In genomic region chr13:38674208-38674607, GRCh38 we compare ENCODE assay signal across 29 cellular contexts. TPM values are rescaled to one million over a fixed set of nuclear protein-coding genes. Genes with fewer than 3 reads are reported as not detected.
DNase-seq lines count a peak whose midpoint lies in the region; ATAC-seq, FAIRE-seq and TF ChIP-seq lines count a peak whose summit lies in the region.
"Had no signal": no experiment of that assay in that cellular context is flagged by ENCODE, and none has a peak within 500 bp of the region (broad histone marks: within the 10 kb centered on the region; RNA-seq: fewer than 3 reads in every experiment).

No MANE protein-coding gene starts in this region.

- no peak overlapping the region for H3K18ac ChIP-seq in H1 (ENCODE audit: extremely low read depth, low read length)
- no peak overlapping the region for H3K18ac ChIP-seq in mesendoderm (ENCODE audit: low read length)

- intact Hi-C loops in MCF 10A (cut with micrococcal nuclease) (no loop called here), breast epithelium (cut with DNase I; ENCODE audit: low total_unique reads) (no loop called here)

- H2BK12ac ChIP-seq in H1 (ENCODE audit: low read depth, low read length), result no peak overlapping the region

- H3K36me3 Mint-ChIP-seq in MCF 10A (ENCODE audit: insufficient read depth, unreplicated experiment), result no peaks in the 10 kb centered on the region
- H3K36me3 Mint-ChIP-seq: CD4-positive, alpha-beta memory T cell had no signal

- H3K9me3 ChIP-seq in breast epithelium (no peaks in the 10 kb centered on the region), H1 (ENCODE audit: insufficient read depth in 2 of 2, low read depth in 1 of 2, low read length in 1 of 2) (no peaks in the 10 kb centered on the region)
- H3K9me3 ChIP-seq: BLaER1, MG63, Peyer's patch had no signal

- TF ChIP-seq RAD21 in H1 (IDR thresholded peaks at IDR 0.05 in 1 of 2, conservative IDR thresholded peaks at IDR 0.05 in 1 of 2; ENCODE audit: low read depth in 2 of 2, low read length in 2 of 2), result no peak

- no peak overlapping the region for H2BK15ac ChIP-seq in H1 (ENCODE audit: low read length)
- no peak overlapping the region for H2BK15ac ChIP-seq in mesendoderm (replicated peaks; ENCODE audit: low read depth)

- no peaks in the 10 kb centered on the region for H3K23me2 ChIP-seq in H1 (ENCODE audit: low read depth, low read length)

- POLR2A ChIA-PET in MCF 10A (lab: Yijun Ruan, JAX), result no interaction called here
- POLR2A ChIA-PET in H1 (lab: Charles Lee; ENCODE audit: partially characterized antibody), result no interaction called here

- H3K4me2 ChIP-seq in H1 (ENCODE audit: insufficient read depth in 1 of 2, low read depth in 2 of 2, low read length in 2 of 2) (no peak overlapping the region), mesendoderm (ENCODE audit: low read length) (no peak overlapping the region)
- H3K4me2 ChIP-seq: BLaER1 had no signal

- no peak overlapping the region for H2BK20ac ChIP-seq in H1 (ENCODE audit: low read length)

- no peaks in the 10 kb centered on the region for H3K4me1 Mint-ChIP-seq in MCF 10A (ENCODE audit: insufficient read depth, unreplicated experiment)
- H3K4me1 Mint-ChIP-seq: CD4-positive, alpha-beta memory T cell had no signal

- H3K56ac ChIP-seq in H1 (replicated peaks; ENCODE audit: insufficient read length, low read depth, low read length) (no peak overlapping the region), mesendoderm (ENCODE audit: low read length) (no peak overlapping the region)

- H3K23ac ChIP-seq in H1 (ENCODE audit: insufficient read length) (no peak overlapping the region), mesendoderm (ENCODE audit: low read length) (no peak overlapping the region)

- H3K27me3 ChIP-seq in breast epithelium, result no peaks in the 10 kb centered on the region
- H3K27me3 ChIP-seq in H1 (replicated peaks in 1 of 4; ENCODE audit: control insufficient read depth in 3 of 4, extremely low read depth in 1 of 4, insufficient read depth in 3 of 4, low read length in 3 of 4), result no peaks in the 10 kb centered on the region
- no peaks in the 10 kb centered on the region for H3K27me3 ChIP-seq in mesendoderm (ENCODE audit: insufficient read depth, low read length, poor library complexity)
- H3K27me3 ChIP-seq: BLaER1, MG63, Peyer's patch had no signal

- no peak for FAIRE-seq in H1 (lab: Jason Lieb, UNC)
- FAIRE-seq: A204.1, GM12892, GM18507, HTR-8/SVneo had no signal

- H3K36me3 ChIP-seq in breast epithelium, result no peaks in the 10 kb centered on the region
- H3K36me3 ChIP-seq in H1 (ENCODE audit: control insufficient read depth in 2 of 4, insufficient read depth in 4 of 4, low read length in 3 of 4), result no peaks in the 10 kb centered on the region
- no peaks in the 10 kb centered on the region for H3K36me3 ChIP-seq in mesendoderm (ENCODE audit: control insufficient read depth, insufficient read depth, low read length)
- H3K36me3 ChIP-seq: BLaER1, MG63, Peyer's patch had no signal

- H3K4me3 ChIP-seq in breast epithelium (no peak overlapping the region), H1 (ENCODE audit: extremely low read depth in 1 of 4, insufficient read depth in 2 of 4, low read depth in 3 of 4, low read length in 4 of 4) (no peak overlapping the region), mesendoderm (ENCODE audit: low read length) (no peak overlapping the region)
- H3K4me3 ChIP-seq: BLaER1, GM23248, MG63, Peyer's patch, SK-N-MC had no signal

- H2BK5ac ChIP-seq in H1 (ENCODE audit: low read depth, low read length) (no peak overlapping the region), mesendoderm (ENCODE audit: low read length) (no peak overlapping the region)

- WGBS in H1 (ENCODE audit: extremely low coverage in 1 of 2, insufficient coverage in 1 of 2, insufficient read length in 1 of 2, insufficient replicate concordance in 2 of 2, low coverage in 1 of 2, low lambda C conversion rate in 2 of 2, missing lambda C conversion rate in 1 of 2), 2 experiments, result 75% methylated on average over 4 of the region's 4 CpGs; no CpG with 5 or more reads in 1 of the 2 experiments
- no CpG with 5 or more reads among the region's 4 CpGs for WGBS in mesendoderm (ENCODE audit: extremely low coverage, insufficient coverage, low lambda C conversion rate)

- no peak overlapping the region for H2AFZ ChIP-seq in H1 (ENCODE audit: low read length)
- H2AFZ ChIP-seq: GM23248 had no signal

- no peak overlapping the region for H4K8ac ChIP-seq in H1 (ENCODE audit: extremely low read depth, insufficient read depth, low read length)
- H4K8ac ChIP-seq in mesendoderm (ENCODE audit: low read depth, low read length), result no peak overlapping the region

- H3K79me2 ChIP-seq in H1 (ENCODE audit: control insufficient read depth in 1 of 2, insufficient read depth in 2 of 2, low read length in 2 of 2) (no peaks in the 10 kb centered on the region), mesendoderm (ENCODE audit: control insufficient read depth, insufficient read depth, low read length) (no peaks in the 10 kb centered on the region)

- CTCF ChIA-PET in MCF 10A (lab: Yijun Ruan, JAX), result no interaction called here
- CTCF ChIA-PET in H1 (lab: Charles Lee; ENCODE audit: partially characterized antibody), result no interaction called here

- H3K27me3 Mint-ChIP-seq in MCF 10A (ENCODE audit: insufficient read depth, unreplicated experiment), result peaks cover 46% of the 10 kb centered on the region
- H3K27me3 Mint-ChIP-seq: CD4-positive, alpha-beta memory T cell had no signal

- TF ChIP-seq POLR2A in breast epithelium (IDR thresholded peaks at IDR 0.05) (no peak), H1 (IDR thresholded peaks at IDR 0.05; ENCODE audit: control extremely low read depth in 1 of 2, low read depth in 2 of 2, low read length in 2 of 2) (no peak)

- H4K5ac ChIP-seq in H1 (ENCODE audit: insufficient read length, low read depth, low read length) (no peak overlapping the region), mesendoderm (ENCODE audit: low read length) (no peak overlapping the region)

- no peak overlapping the region for H3K27ac Mint-ChIP-seq in MCF 10A (ENCODE audit: low read depth, unreplicated experiment)
- H3K27ac Mint-ChIP-seq: CD4-positive, alpha-beta memory T cell had no signal

- H3K27ac ChIP-seq in breast epithelium (no peak overlapping the region), H1 (ENCODE audit: low read depth, low read length) (no peak overlapping the region), mesendoderm (ENCODE audit: low read depth, low read length) (no peak overlapping the region)
- H3K27ac ChIP-seq: BLaER1, GM23248, HL-60, Peyer's patch, SK-N-MC had no signal

- H3K9ac ChIP-seq in H1 (replicated peaks in 1 of 4; ENCODE audit: extremely low read depth in 1 of 4, low read depth in 3 of 4, low read length in 3 of 4) (no peak overlapping the region), mesendoderm (ENCODE audit: low read length) (no peak overlapping the region)
- H3K9ac ChIP-seq: BLaER1, GM23248 had no signal

- no peak overlapping the region for H3K4ac ChIP-seq in H1 (replicated peaks; ENCODE audit: insufficient read length, low read depth, low read length)
- no peak overlapping the region for H3K4ac ChIP-seq in mesendoderm (ENCODE audit: low read depth, low read length)

- no peak for TF ChIP-seq CTCF in MCF 10A (IDR thresholded peaks at IDR 0.05; ENCODE audit: unreplicated experiment)
- TF ChIP-seq CTCF in breast epithelium (IDR thresholded peaks at IDR 0.05), result no peak
- TF ChIP-seq CTCF in H1 (IDR thresholded peaks at IDR 0.05; ENCODE audit: control extremely low read depth in 1 of 3, insufficient read depth in 1 of 3, low read depth in 1 of 3, low read length in 3 of 3), result no peak

- no peak for TF ChIP-seq EP300 in H1 (IDR thresholded peaks at IDR 0.05; ENCODE audit: borderline replicate concordance in 1 of 2, low read depth in 2 of 2, low read length in 2 of 2)

- H2AK5ac ChIP-seq in H1 (ENCODE audit: low read depth, low read length), result no peak overlapping the region
- no peak overlapping the region for H2AK5ac ChIP-seq in mesendoderm (ENCODE audit: low read length)

- H3K4me1 ChIP-seq in breast epithelium (no peaks in the 10 kb centered on the region), H1 (replicated peaks in 1 of 4; ENCODE audit: control insufficient read depth in 3 of 4, insufficient read depth in 4 of 4, low read length in 3 of 4) (peaks cover 0 to 2% (median 0%) of the 10 kb centered on the region in 4 experiments; a peak in 1 of 7 replicates), mesendoderm (ENCODE audit: control insufficient read depth, low read depth, low read length) (peaks cover 3% of the 10 kb centered on the region)
- H3K4me1 ChIP-seq: BLaER1, Peyer's patch had no signal

- BruUV-seq in MCF 10A (replicated peaks; lab: Mats Ljungman, UMichigan), result no TSS peak

- no peaks in the 10 kb centered on the region for H3K9me3 Mint-ChIP-seq in MCF 10A (ENCODE audit: unreplicated experiment)
- H3K9me3 Mint-ChIP-seq: CD4-positive, alpha-beta memory T cell had no signal

- no peaks in the 10 kb centered on the region for H4K20me1 ChIP-seq in H1 (replicated peaks in 1 of 2; ENCODE audit: control insufficient read depth in 1 of 2, insufficient read depth in 2 of 2, low read length in 2 of 2)
- H4K20me1 ChIP-seq: BLaER1 had no signal

- H3K79me1 ChIP-seq in H1 (ENCODE audit: low read depth, low read length) (no peaks in the 10 kb centered on the region), mesendoderm (ENCODE audit: low read length) (no peaks in the 10 kb centered on the region)

- no peak overlapping the region for H3K14ac ChIP-seq in H1 (ENCODE audit: insufficient read length)

- no peak overlapping the region for H3K4me3 Mint-ChIP-seq in MCF 10A (ENCODE audit: unreplicated experiment)
- H3K4me3 Mint-ChIP-seq: CD4-positive, alpha-beta memory T cell had no signal

- H4K91ac ChIP-seq in H1 (replicated peaks; ENCODE audit: insufficient read length, low read length), result no peak overlapping the region

- DNase-seq in MCF 10A (ENCODE audit: unreplicated experiment), result peak; percentile 36
- no peak for DNase-seq in breast epithelium (ENCODE audit: low spot score in 2 of 2)
- DNase-seq in NCI-H524 treated with DMSO at 0.1 percent for 48 hours (lab: John Stamatoyannopoulos, UW), result peak; percentile 25
- DNase-seq in H1 (ENCODE audit: low read depth in 1 of 2, low spot score in 2 of 2), result no peak
- DNase-seq in mesendoderm, result peak; percentile 64
- DNase-seq in NCI-H345 treated with DMSO at 0.1 percent for 48 hours (lab: John Stamatoyannopoulos, UW; ENCODE audit: unreplicated experiment), result no peak
- no peak for DNase-seq in Ammon's horn (ENCODE audit: low spot score)
- DNase-seq: Calu3; CD4-positive, alpha-beta memory T cell; DMS79; GM23248; IMR-90; MG63; NCI-H1092; NCI-H146; NCI-H2029 treated with DMSO at 0.1 percent for 48 hours; NCI-H526 treated with DMSO at 0.1 percent for 48 hours; NK-92 treated with Interleukin-12 subunit alpha and Interleukin-12 subunit beta, amount 100 ng/mL, for 24 hours; Peyer's patch; Right ventricle myocardium superior had no signal

- no peak for ATAC-seq in HG03039 (IDR thresholded peaks at IDR 0.05; ENCODE audit: unreplicated experiment)
- ATAC-seq: HCT116 had no signal

- H2BK120ac ChIP-seq in H1 (replicated peaks; ENCODE audit: low read depth, low read length), result no peak overlapping the region
- no peak overlapping the region for H2BK120ac ChIP-seq in mesendoderm (ENCODE audit: low read depth, low read length)

RNA-seq across cellular contexts. Expression of gene FREM2, which starts 12.7 kb away (rescaled TPM):
- total RNA-seq in MCF 10A (2022) (not detected in 2 replicates), breast epithelium (under 1 TPM; 0.33 to 0.96 (median 0.59) TPM)
- 22.2 and 22.8 TPM in 2 replicates for total RNA-seq in H1 (2021; fragmentation: NEBNext Ultra II Directional; extraction: Animal tissue kit (Norgen Biotek cat#: 25700))
- 10.8 and 11.6 TPM in 2 replicates for polyA plus RNA-seq in H1 (2011; rRNA removed)
- 14.1 TPM for polyA plus RNA-seq in H1 (2011; cell fraction: cytosol; rRNA removed)
- polyA plus RNA-seq in H1 (2011; cell fraction: nucleus; rRNA removed), result 28.0 TPM
- 10.4 to 19.4 TPM (median 13.5 TPM) in 4 replicates for polyA plus RNA-seq in H1 (2012, experiment 1 of 2)
- polyA plus RNA-seq in H1 (2012, experiment 2 of 2), result 0.87 TPM
- polyA plus RNA-seq in H1 (2013, experiment 1 of 2), result 23.3 TPM
- 14.7 TPM for polyA plus RNA-seq in H1 (2013, experiment 2 of 2)
- 71.1 and 139 TPM in 2 replicates for polyA minus RNA-seq in H1 (2011; rRNA and poly(A)+ RNA removed)
- 32.7 TPM for polyA minus RNA-seq in H1 (2011; cell fraction: cytosol; rRNA and poly(A)+ RNA removed)
- 95.0 TPM for polyA minus RNA-seq in H1 (2011; cell fraction: nucleus; rRNA and poly(A)+ RNA removed)
- 2.3 TPM for polyA plus RNA-seq in mesendoderm (2013, experiment 1 of 2)
- 2.4 TPM for polyA plus RNA-seq in mesendoderm (2013, experiment 2 of 2)
- total RNA-seq: CD4-positive, alpha-beta memory T cell; GM23248; IMR-90 had no signal
- polyA plus RNA-seq: CD4-positive, alpha-beta memory T cell; GM23248; IMR-90 had no signal

Comparison
In these comparisons a context has a peak if more than half of its experiments do, and no peak if none do; other contexts are left out.
1. DNase-seq: peak in MCF 10A (single experiment), NCI-H524 treated with DMSO at 0.1 percent for 48 hours (single experiment) and mesendoderm (single experiment); none in breast epithelium (0 of 2), H1 (0 of 2), NCI-H345 treated with DMSO at 0.1 percent for 48 hours (single experiment) and Ammon's horn (single experiment).
2. RNA of gene FREM2, which starts 12.7 kb away (total RNA-seq): 22.2 to 22.8 TPM in H1; 0.33 to 0.96 TPM in breast epithelium and not detected in MCF 10A; every median in the first group is over 10 times any median in the second.